Comparison of ENCODE assay signal across 9 cellular contexts in the genomic region with DNA sequence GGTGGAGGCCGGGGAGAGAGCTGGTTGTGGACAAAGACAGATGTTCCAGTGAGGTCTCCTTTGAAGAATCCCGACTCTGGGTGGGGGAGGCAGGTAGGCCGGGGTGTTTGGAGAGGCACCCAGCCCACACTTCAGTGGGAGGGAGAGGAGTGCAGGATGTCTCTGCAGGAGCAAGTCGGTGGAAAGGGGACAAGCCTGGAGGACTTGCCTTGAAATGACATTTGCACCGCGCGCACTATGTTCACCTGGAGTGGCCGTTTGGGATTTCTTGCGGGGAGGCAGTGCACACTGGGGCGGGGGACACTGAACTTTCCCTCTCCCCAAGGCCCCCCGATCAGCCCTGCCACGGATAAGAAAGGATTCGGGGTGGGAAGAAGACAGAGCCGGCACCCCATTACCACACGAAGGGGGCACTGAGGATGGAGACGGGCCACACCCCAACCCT. TPM values are rescaled to one million over a fixed set of nuclear protein-coding genes. Genes with fewer than 3 reads are reported as not detected.
A peak's percentile ranks its signal among the peaks of the same experiment; 100 is the strongest.
DNase-seq lines count a peak whose midpoint lies in the region; ATAC-seq, FAIRE-seq and TF ChIP-seq lines count a peak whose summit lies in the region.
"Had no signal": no experiment of that assay in that cellular context is flagged by ENCODE, and none has a peak within 500 bp of the region (broad histone marks: within the 10 kb centered on the region; RNA-seq: fewer than 3 reads in every experiment).

No MANE protein-coding gene starts in this region.

- peak overlapping the region; percentile 75 to 92 for H3K4me3 ChIP-seq in uterus

- H3K27me3 ChIP-seq in uterus, result no peaks in the 10 kb centered on the region

- no peak for FAIRE-seq in GM12891 (lab: Jason Lieb, UNC)
- FAIRE-seq: G401.6 had no signal

- CTCF ChIA-PET in activated naive CD4-positive, alpha-beta T cell treated with anti-CD3 and anti-CD28 coated beads for 36 hours (lab: Charles Lee), result interaction anchor here (1.1 to 1.6 kb wide), 2 partner anchors 73 to 74 kb away, joined by 3 to 6 read pairs; no protein-coding TSS in a partner anchor

- H3K36me3 ChIP-seq in uterus, result no peaks in the 10 kb centered on the region

- H3K27ac ChIP-seq in caudate nucleus (ENCODE audit: low read depth, low read length), result peak overlapping the region; percentile 80
- H3K27ac ChIP-seq in uterus, result peak overlapping the region; percentile 88 to 98

- peaks cover 8% of the 10 kb centered on the region for H3K36me3 Mint-ChIP-seq in activated naive CD4-positive, alpha-beta T cell treated with anti-CD3 and anti-CD28 coated beads for 36 hours (ENCODE audit: low read depth)
- peaks cover 7% of the 10 kb centered on the region for H3K36me3 Mint-ChIP-seq in memory B cell

- H3K9me3 Mint-ChIP-seq in activated naive CD4-positive, alpha-beta T cell treated with anti-CD3 and anti-CD28 coated beads for 36 hours, result no peaks in the 10 kb centered on the region
- H3K9me3 Mint-ChIP-seq in memory B cell, result no peaks in the 10 kb centered on the region

- no peak for TF ChIP-seq POLR2A in uterus (IDR thresholded peaks at IDR 0.05)
- no peak for TF ChIP-seq POLR2A in GM12891 (IDR thresholded peaks at IDR 0.05; ENCODE audit: low read depth, low read length)

- no peaks in the 10 kb centered on the region for H3K9me3 ChIP-seq in uterus

- no peak for DNase-seq in activated naive CD4-positive, alpha-beta T cell treated with anti-CD3 and anti-CD28 coated beads for 36 hours
- no peak for DNase-seq in activated naive CD4-positive, alpha-beta T cell (lab: John Stamatoyannopoulos, UW)
- DNase-seq in caudate nucleus (lab: John Stamatoyannopoulos, UW) (peak in 16 of 61 donors; percentile 9 to 48 (median 28)), memory B cell (ENCODE audit: low spot score in 2 of 2) (no peak), uterus (peak in 1 of 2 donors; percentile 32), GM12891 (ENCODE audit: insufficient read length, low spot score) (no peak), NCI-H2196 (lab: John Stamatoyannopoulos, UW; ENCODE audit: unreplicated experiment) (no peak)

- H3K27me3 Mint-ChIP-seq in activated naive CD4-positive, alpha-beta T cell treated with anti-CD3 and anti-CD28 coated beads for 36 hours (ENCODE audit: low read depth), result no peaks in the 10 kb centered on the region
- H3K27me3 Mint-ChIP-seq in memory B cell, result no peaks in the 10 kb centered on the region

- intact Hi-C loops in activated naive CD4-positive, alpha-beta T cell treated with anti-CD3 and anti-CD28 coated beads for 36 hours (cut with micrococcal nuclease), result loop anchor here (1.0 to 2.0 kb wide), 4 partner anchors 49 to 215 kb away; a partner anchor contains a TSS
- intact Hi-C loops in uterus (cut with DNase I; ENCODE audit: low total_unique reads), result loop anchor here (5.0 kb wide), 1 partner anchor 103 kb away; no protein-coding TSS in a partner anchor

- no peak for ATAC-seq in memory B cell (ENCODE audit: low read depth)
- ATAC-seq in GM18868 (IDR thresholded peaks at IDR 0.05; ENCODE audit: unreplicated experiment), result no peak

- TF ChIP-seq CTCF in uterus (IDR thresholded peaks at IDR 0.05), result no peak

- no peaks in the 10 kb centered on the region for H3K4me1 ChIP-seq in uterus

- peak overlapping the region; percentile 69 for H3K27ac Mint-ChIP-seq in activated naive CD4-positive, alpha-beta T cell treated with anti-CD3 and anti-CD28 coated beads for 36 hours
- H3K27ac Mint-ChIP-seq in memory B cell, result peak overlapping the region; percentile 43

- H3K4me1 Mint-ChIP-seq in activated naive CD4-positive, alpha-beta T cell treated with anti-CD3 and anti-CD28 coated beads for 36 hours (ENCODE audit: low read depth), result peaks cover 32% of the 10 kb centered on the region
- peaks cover 27% of the 10 kb centered on the region for H3K4me1 Mint-ChIP-seq in memory B cell

- peak overlapping the region; percentile 77 for H3K4me3 Mint-ChIP-seq in activated naive CD4-positive, alpha-beta T cell treated with anti-CD3 and anti-CD28 coated beads for 36 hours
- peak overlapping the region; percentile 70 for H3K4me3 Mint-ChIP-seq in memory B cell

TF ChIP-seq in GM12891, 5 proteins besides CTCF, POLR2A, EP300 and RAD21:
- no peak for TF ChIP-seq SPI1 (IDR thresholded peaks at IDR 0.05; ENCODE audit: low read depth, low read length)
- TF ChIP-seq PAX5 (IDR thresholded peaks at IDR 0.05; ENCODE audit: insufficient read depth, low read length, severe bottlenecking), result no peak
- TF ChIP-seq POU2F2 (IDR thresholded peaks at IDR 0.05; ENCODE audit: low read depth, low read length), result no peak
- TF ChIP-seq POLR2AphosphoS5 (IDR thresholded peaks at IDR 0.05; ENCODE audit: low read depth, low read length), result no peak
- TF ChIP-seq TAF1 (IDR thresholded peaks at IDR 0.05; ENCODE audit: low read depth, low read length), result no peak

RNA-seq across cellular contexts. Expression of a gene that starts 1.0 kb away (rescaled TPM):
- total RNA-seq in activated naive CD4-positive, alpha-beta T cell treated with anti-CD3 and anti-CD28 coated beads for 36 hours, result 10 to 100 TPM; 15.4 TPM
- total RNA-seq in uterus, result 10 to 100 TPM in 1 of 4 donors, 1 to 10 TPM in 2, under 1 TPM in 1; 0.59 to 35.1 (median 4.2) TPM
- polyA plus RNA-seq in GM12891 (2012; ENCODE audit: low read depth, missing spikeins), result 0.54 TPM
